ENCODE assay signal across 10 cellular contexts in the genomic region with DNA sequence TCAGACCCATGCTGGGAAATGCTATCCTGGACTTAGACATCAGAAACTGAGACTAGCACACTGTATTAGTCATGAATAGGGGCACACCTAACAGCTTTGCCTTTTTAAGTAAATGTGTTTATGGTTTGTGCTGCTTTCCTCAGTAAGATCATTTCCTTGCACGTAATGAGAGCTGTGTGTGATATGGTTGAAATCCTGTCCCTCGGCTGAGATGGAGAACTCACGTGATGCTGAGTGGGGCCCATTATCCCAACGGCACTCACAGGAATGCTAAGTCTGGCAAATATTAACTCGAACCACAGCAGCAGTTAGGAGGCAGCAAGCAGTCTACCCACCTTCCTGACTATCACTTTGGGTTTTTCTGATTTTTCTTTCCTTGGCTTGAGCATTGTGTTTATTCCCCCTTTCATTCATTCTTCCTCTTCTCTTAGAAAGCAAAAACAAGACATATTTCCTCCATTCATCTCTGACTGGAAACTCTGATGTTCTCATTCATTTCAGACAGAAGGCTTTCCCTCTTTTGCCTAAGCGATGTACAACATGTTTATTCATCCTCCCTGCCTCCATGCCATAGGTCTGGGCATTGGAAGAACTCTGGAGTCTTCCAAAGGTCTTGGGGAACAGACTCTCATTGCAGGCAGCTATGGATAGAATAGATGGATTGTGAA. TPM values are rescaled to one million over a fixed set of nuclear protein-coding genes. Genes with fewer than 3 reads are reported as not detected.
DNase-seq lines count a peak whose midpoint lies in the region; ATAC-seq and TF ChIP-seq lines count a peak whose summit lies in the region.
"Had no signal": no experiment of that assay in that cellular context is flagged by ENCODE, and none has a peak within 500 bp of the region (broad histone marks: within the 10 kb centered on the region; RNA-seq: fewer than 3 reads in every experiment).

No MANE protein-coding gene starts in this region.

- no peaks in the 10 kb centered on the region for H3K9me3 ChIP-seq in SK-N-MC (ENCODE audit: low read depth, low read length)

- peak overlapping the region; percentile 79 for H3K27ac Mint-ChIP-seq in activated CD4-positive, alpha-beta T cell treated with anti-CD3 and anti-CD28 coated beads for 36 hours

- peak overlapping the region; percentile 30 for H3K4me3 Mint-ChIP-seq in activated CD4-positive, alpha-beta T cell treated with anti-CD3 and anti-CD28 coated beads for 36 hours

- peaks cover 5% of the 10 kb centered on the region for H3K36me3 Mint-ChIP-seq in activated CD4-positive, alpha-beta T cell treated with anti-CD3 and anti-CD28 coated beads for 36 hours (ENCODE audit: low read depth)

- CTCF ChIA-PET in activated CD4-positive, alpha-beta T cell treated with anti-CD3 and anti-CD28 coated beads for 36 hours (lab: Charles Lee) = interaction anchor here (1.1 kb wide), 1 partner anchor 48 kb away, joined by 4 read pairs; no protein-coding TSS in a partner anchor

- no peak for DNase-seq in activated CD4-positive, alpha-beta T cell treated with anti-CD3 and anti-CD28 coated beads for 36 hours
- no peak for DNase-seq in activated CD4-positive, alpha-beta T cell treated with anti-CD3 and anti-CD28 coated beads, Interleukin-2, amount 50 U/mL, for 4 hours
- DNase-seq in SK-N-MC (ENCODE audit: low read depth, low spot score) (peak; percentile 16), fibroblast of pulmonary artery (ENCODE audit: low read depth) (peak; percentile 39), omental fat pad (ENCODE audit: low spot score) (no peak), SW 1271 (lab: John Stamatoyannopoulos, UW) (no peak)
- DNase-seq in stimulated activated naive CD8-positive, alpha-beta T cell treated with anti-CD3 and anti-CD28 coated beads, Interleukin-15, Interleukin-2, amounts not matched to agents 100 U/mL and 50 U/mL, for 24 hours = no peak
- DNase-seq: activated CD8-positive, alpha-beta memory T cell treated with anti-CD3 and anti-CD28 coated beads, Interleukin-2, amount 50 U/mL, for 4 hours had no signal

- no peaks in the 10 kb centered on the region for H3K36me3 ChIP-seq in SK-N-MC (ENCODE audit: insufficient read depth, low read length)

- no peaks in the 10 kb centered on the region for H3K9me3 Mint-ChIP-seq in activated CD4-positive, alpha-beta T cell treated with anti-CD3 and anti-CD28 coated beads for 36 hours (ENCODE audit: low read depth)

- H3K27ac ChIP-seq in SK-N-MC = peak overlapping the region; percentile 68; the same call in 1 of the 2 replicates

- peak overlapping the region; percentile 38 for H3K4me3 ChIP-seq in SK-N-MC
- no peak overlapping the region for H3K4me3 ChIP-seq in fibroblast of pulmonary artery (replicated peaks; ENCODE audit: low read depth, low read length)

- no peak overlapping the region for H3K9ac ChIP-seq in SK-N-MC (ENCODE audit: insufficient read length)

- peaks cover 46% of the 10 kb centered on the region for H3K4me1 Mint-ChIP-seq in activated CD4-positive, alpha-beta T cell treated with anti-CD3 and anti-CD28 coated beads for 36 hours

- POLR2A ChIA-PET in activated CD4-positive, alpha-beta T cell treated with anti-CD3 and anti-CD28 coated beads for 36 hours (lab: Charles Lee) = no interaction called here

- H3K27me3 Mint-ChIP-seq in activated CD4-positive, alpha-beta T cell treated with anti-CD3 and anti-CD28 coated beads for 36 hours = peaks cover 10% of the 10 kb centered on the region

- ATAC-seq in activated CD4-positive, alpha-beta T cell treated with anti-CD3 and anti-CD28 coated beads for 36 hours = peak; percentile 79
- peak; percentile 77 for ATAC-seq in stimulated activated naive CD8-positive, alpha-beta T cell treated with anti-CD3 and anti-CD28 coated beads, Interleukin-15, Interleukin-2, amounts not matched to agents 100 U/mL and 50 U/mL, for 24 hours
- no peak for ATAC-seq in omental fat pad (ENCODE audit: low FRiP score)
- ATAC-seq in GM21825 (IDR thresholded peaks at IDR 0.05; ENCODE audit: unreplicated experiment) = no peak
- ATAC-seq: esophagus mucosa had no signal

- no peak for TF ChIP-seq CTCF in fibroblast of pulmonary artery (IDR thresholded peaks at IDR 0.05; ENCODE audit: low read length, missing control alignments)
- TF ChIP-seq CTCF in omental fat pad (IDR thresholded peaks at IDR 0.05) = no peak

- intact Hi-C loops in activated CD4-positive, alpha-beta T cell treated with anti-CD3 and anti-CD28 coated beads for 36 hours (cut with DNase I, micrococcal nuclease) = loop anchor here (1.0 to 2.0 kb wide), 5 partner anchors 19 to 41 kb away; a partner anchor contains a TSS

RNA-seq across cellular contexts. Expression of a gene that starts 38.4 kb away (rescaled TPM):
- total RNA-seq in activated CD4-positive, alpha-beta T cell treated with anti-CD3 and anti-CD28 coated beads for 36 hours = 10 to 100 TPM; 32.8 to 36.6 TPM
- 10 to 100 TPM in 2 of 4 donors, 1 to 10 TPM in 2; 9.0 to 10.7 (median 9.9) TPM for total RNA-seq in omental fat pad

Comparison
In these comparisons a context has a peak if more than half of its experiments do, and no peak if none do; other contexts are left out.
1. ATAC-seq: peak in activated CD4-positive, alpha-beta T cell treated with anti-CD3 and anti-CD28 coated beads for 36 hours (single experiment) and stimulated activated naive CD8-positive, alpha-beta T cell treated with anti-CD3 and anti-CD28 coated beads, Interleukin-15, Interleukin-2, amounts not matched to agents 100 U/mL and 50 U/mL, for 24 hours (single experiment); none in omental fat pad (single experiment) and GM21825 (single experiment).
2. DNase-seq: peak in SK-N-MC (single experiment) and fibroblast of pulmonary artery (single experiment); none in activated CD4-positive, alpha-beta T cell treated with anti-CD3 and anti-CD28 coated beads for 36 hours (single experiment), activated CD4-positive, alpha-beta T cell treated with anti-CD3 and anti-CD28 coated beads, Interleukin-2, amount 50 U/mL, for 4 hours (0 of 2), stimulated activated naive CD8-positive, alpha-beta T cell treated with anti-CD3 and anti-CD28 coated beads, Interleukin-15, Interleukin-2, amounts not matched to agents 100 U/mL and 50 U/mL, for 24 hours (single experiment), omental fat pad (single experiment) and SW 1271 (0 of 2).